In genomic region chr15:56468271-56468912, GRCh38 we compare ENCODE assay signal across 8 cellular contexts. TPM values are rescaled to one million over a fixed set of nuclear protein-coding genes. Genes with fewer than 3 reads are reported as not detected.
DNase-seq lines count a peak whose midpoint lies in the region; ATAC-seq lines count a peak whose summit lies in the region.

No MANE protein-coding gene starts in this region.

- H3K36me3 ChIP-seq in SJSA1, result no peaks in the 10 kb centered on the region

- H3K9me3 ChIP-seq in SJSA1 (replicated peaks), result no peaks in the 10 kb centered on the region

- no peaks in the 10 kb centered on the region for H3K27me3 ChIP-seq in SJSA1 (replicated peaks)

- H3K4me3 ChIP-seq in SJSA1, result peak overlapping the region; percentile 28

- ATAC-seq in HG02943 (IDR thresholded peaks at IDR 0.05; ENCODE audit: low read depth, unreplicated experiment), result peak; percentile 49

- no peaks in the 10 kb centered on the region for H3K9me3 Mint-ChIP-seq in immature natural killer cell

- peaks cover 17 to 22% of the 10 kb centered on the region in 2 donors for H3K4me1 Mint-ChIP-seq in immature natural killer cell

- H3K4me1 ChIP-seq in SJSA1 (replicated peaks), result peaks cover 9% of the 10 kb centered on the region; the same call in 1 of the 2 replicates

- DNase-seq in NCI-H2196 (lab: John Stamatoyannopoulos, UW; ENCODE audit: unreplicated experiment), result peak; percentile 13
- no peak for DNase-seq in NCI-H2196 treated with DMSO at 0.1 percent for 48 hours (lab: John Stamatoyannopoulos, UW; ENCODE audit: unreplicated experiment)
- DNase-seq in SJSA1 (ENCODE audit: low read depth in 1 of 2, low spot score in 2 of 2), result peak in 1 of 2 experiments; percentile 36
- DNase-seq in immature natural killer cell, result peak in 2 of 3 donors; percentile 0 to 6
- DNase-seq in ecto neural progenitor cell (ENCODE audit: low spot score), result no peak
- DNase-seq in NCI-H146 treated with DMSO at 0.1 percent for 48 hours (lab: John Stamatoyannopoulos, UW; ENCODE audit: unreplicated experiment), result no peak
- DNase-seq in amygdala (lab: John Stamatoyannopoulos, UW), result no peak

- no peaks in the 10 kb centered on the region for H3K36me3 Mint-ChIP-seq in immature natural killer cell

- peak overlapping the region; percentile 73 to 86 (median 80) for H3K4me3 Mint-ChIP-seq in immature natural killer cell

- H3K27me3 Mint-ChIP-seq in immature natural killer cell (ENCODE audit: low read depth in 3 of 3), result peaks cover 5 to 8% (median 7%) of the 10 kb centered on the region in 3 donors

- no peak overlapping the region for H3K27ac ChIP-seq in SJSA1

- peak overlapping the region; percentile 6 to 76 (median 44) for H3K27ac Mint-ChIP-seq in immature natural killer cell

RNA-seq across cellular contexts. Expression of gene MNS1, which starts 3.5 kb away (rescaled TPM):
- total RNA-seq in SJSA1 (2014; rRNA removed; shearing (Covaris generic)), result 8.4 and 10.1 TPM in 2 replicates
- polyA plus RNA-seq in immature natural killer cell, result under 1 TPM in 1 of 3 donors, not detected in 2; 0.09 TPM

Comparison
In these comparisons a context has a peak if more than half of its experiments do, and no peak if none do; other contexts are left out.
1. DNase-seq: peak in NCI-H2196 (single experiment) and immature natural killer cell (2 of 3); none in NCI-H2196 treated with DMSO at 0.1 percent for 48 hours (single experiment), ecto neural progenitor cell (single experiment), NCI-H146 treated with DMSO at 0.1 percent for 48 hours (single experiment) and amygdala (0 of 56).